Comparison of ENCODE assay signal across 19 cellular contexts in genomic region chr12:92528097-92528496, GRCh38.
DNase-seq lines count a peak whose midpoint lies in the region; ATAC-seq, FAIRE-seq and TF ChIP-seq lines count a peak whose summit lies in the region.
"Had no signal": no experiment of that assay in that cellular context is flagged by ENCODE, and none has a peak within 500 bp of the region (broad histone marks: within the 10 kb centered on the region; RNA-seq: fewer than 3 reads in every experiment).

No MANE protein-coding gene starts in this region.

- no peaks in the 10 kb centered on the region for H3K9me3 ChIP-seq in HepG2 (ENCODE audit: low read length)
- H3K9me3 ChIP-seq in right lobe of liver = no peaks in the 10 kb centered on the region
- H3K9me3 ChIP-seq in endodermal cell (ENCODE audit: control insufficient read depth, low read length) = no peaks in the 10 kb centered on the region
- no peaks in the 10 kb centered on the region for H3K9me3 ChIP-seq in upper lobe of right lung
- H3K9me3 ChIP-seq in esophagus squamous epithelium = no peaks in the 10 kb centered on the region
- H3K9me3 ChIP-seq: BE2C, HAP-1 had no signal

- H2AFZ ChIP-seq in HepG2 (ENCODE audit: low read length) = no peak overlapping the region

- in situ Hi-C loops in HepG2 (cut with HindIII; ENCODE audit: extremely low pct_ligation_motif_present, low pct_unique_long_range_greater_than_20kb) = no loop called here
- in situ Hi-C loops in GM13976 (cut with MboI; ENCODE audit: low sequenced_read_pairs, unreplicated experiment) = no loop called here

- H3K4me3 Mint-ChIP-seq in HFFc6 (no peak overlapping the region), endodermal cell (no peak overlapping the region)
- H3K4me3 Mint-ChIP-seq: CD4-positive, alpha-beta memory T cell had no signal

- CTCF ChIA-PET in HepG2 (lab: Yijun Ruan, JAX; ENCODE audit: low intra/inter-chr PET ratio, low total read pairs) = no interaction called here

- DNase-seq in HepG2 (ENCODE audit: low spot score) (no peak), right lobe of liver (no peak), HFFc6 (no peak), endodermal cell (no peak), upper lobe of right lung (no peak), esophagus squamous epithelium (lab: John Stamatoyannopoulos, UW) (no peak), GM13976 (ENCODE audit: low spot score) (no peak), activated T-cell treated with anti-CD3 and anti-CD28 coated beads for 4 hours (no peak)
- DNase-seq: BE2C; CD4-positive, alpha-beta memory T cell; DMS153; GF-D8; GOT3; IMR-90; KG1 had no signal

- H3K36me3 Mint-ChIP-seq in HFFc6 (ENCODE audit: low read depth) (no peaks in the 10 kb centered on the region), endodermal cell (ENCODE audit: low read depth) (no peaks in the 10 kb centered on the region)
- H3K36me3 Mint-ChIP-seq: CD4-positive, alpha-beta memory T cell had no signal

- peak; percentile 31; the same call in 1 of the 3 replicates for ATAC-seq in HepG2
- no peak for ATAC-seq in right lobe of liver
- ATAC-seq in upper lobe of right lung = no peak

- H3K9ac ChIP-seq in HepG2 (ENCODE audit: insufficient read depth, low read depth, low read length) (no peak overlapping the region), endodermal cell (ENCODE audit: extremely low read depth, low read length, poor library complexity, severe bottlenecking) (no peak overlapping the region)

- intact Hi-C loops in HepG2 (cut with micrococcal nuclease; ENCODE audit: unreplicated experiment) = no loop called here
- intact Hi-C loops in right lobe of liver (cut with DNase I) = no loop called here
- intact Hi-C loops in upper lobe of right lung (cut with DNase I) = no loop called here
- intact Hi-C loops in esophagus squamous epithelium (cut with DNase I) = no loop called here

- H3K4me1 ChIP-seq in HepG2 (ENCODE audit: insufficient read depth, low read length) = no peaks in the 10 kb centered on the region
- no peaks in the 10 kb centered on the region for H3K4me1 ChIP-seq in right lobe of liver
- no peaks in the 10 kb centered on the region for H3K4me1 ChIP-seq in endodermal cell (ENCODE audit: control insufficient read depth, insufficient read depth, low read length)
- no peaks in the 10 kb centered on the region for H3K4me1 ChIP-seq in upper lobe of right lung
- no peaks in the 10 kb centered on the region for H3K4me1 ChIP-seq in esophagus squamous epithelium
- H3K4me1 ChIP-seq: BE2C, HAP-1 had no signal

- no TSS peak for BruUV-seq in HepG2 (replicated peaks; lab: Mats Ljungman, UMichigan)

- H3K4me2 ChIP-seq in HepG2 (ENCODE audit: low read depth, low read length) = no peak overlapping the region

- POLR2A ChIA-PET in HepG2 (lab: Yijun Ruan, JAX) = no interaction called here

- TF ChIP-seq CTCF in HepG2 (CRISPR knock-in tag; IDR thresholded peaks at IDR 0.05) (no peak), right lobe of liver (IDR thresholded peaks at IDR 0.05) (no peak), HFFc6 (IDR thresholded peaks at IDR 0.05) (0 out of 2 replicates have a peak, but pooled peaks have one; percentile 8), endodermal cell (conservative IDR thresholded peaks at IDR 0.05) (peak; percentile 49), upper lobe of right lung (IDR thresholded peaks at IDR 0.05) (peak; percentile 9), esophagus squamous epithelium (IDR thresholded peaks at IDR 0.05) (no peak), GM13976 (IDR thresholded peaks at IDR 0.05; ENCODE audit: borderline replicate concordance, control extremely low read depth, extremely low read depth, insufficient read depth, missing control alignments) (no peak)

- no peak overlapping the region for H3K4me3 ChIP-seq in HepG2 (replicated peaks in 1 of 3; ENCODE audit: insufficient read depth in 1 of 3, low read depth in 2 of 3, low read length in 3 of 3)
- H3K4me3 ChIP-seq in right lobe of liver = no peak overlapping the region
- no peak overlapping the region for H3K4me3 ChIP-seq in endodermal cell (ENCODE audit: low read length)
- H3K4me3 ChIP-seq in upper lobe of right lung = no peak overlapping the region
- no peak overlapping the region for H3K4me3 ChIP-seq in esophagus squamous epithelium
- H3K4me3 ChIP-seq: HAP-1 had no signal

- no peaks in the 10 kb centered on the region for H4K20me1 ChIP-seq in HepG2 (ENCODE audit: insufficient read depth, low read length)

- H3K27me3 ChIP-seq in HepG2 (ENCODE audit: control insufficient read depth in 1 of 2, insufficient read depth in 2 of 2, low read length in 2 of 2) (no peaks in the 10 kb centered on the region; a peak in 1 of 5 replicates), right lobe of liver (no peaks in the 10 kb centered on the region), endodermal cell (ENCODE audit: control insufficient read depth, insufficient read depth, low read length, poor library complexity, severe bottlenecking) (no peaks in the 10 kb centered on the region), upper lobe of right lung (no peaks in the 10 kb centered on the region), esophagus squamous epithelium (no peaks in the 10 kb centered on the region)
- H3K27me3 ChIP-seq: BE2C had no signal

- no peak for FAIRE-seq in HepG2 (lab: Jason Lieb, UNC)
- FAIRE-seq: A204.1, GM18507 had no signal

- H3K27me3 Mint-ChIP-seq in HFFc6 (ENCODE audit: insufficient read depth) (no peaks in the 10 kb centered on the region; the same call in 1 of the 2 replicates), endodermal cell (ENCODE audit: insufficient read depth) (no peaks in the 10 kb centered on the region)
- H3K27me3 Mint-ChIP-seq: CD4-positive, alpha-beta memory T cell had no signal

- H3K27ac ChIP-seq in HepG2 (ENCODE audit: extremely low read length, insufficient read depth, low read length) = no peak overlapping the region
- H3K27ac ChIP-seq in right lobe of liver = no peak overlapping the region
- H3K27ac ChIP-seq in endodermal cell (ENCODE audit: low read depth, low read length) = no peak overlapping the region
- H3K27ac ChIP-seq in upper lobe of right lung = no peak overlapping the region
- H3K27ac ChIP-seq in esophagus squamous epithelium = no peak overlapping the region
- H3K27ac ChIP-seq: C4-2B had no signal

- H3K79me2 ChIP-seq in HepG2 (ENCODE audit: insufficient read depth, low read length) = no peaks in the 10 kb centered on the region

- H3K27ac Mint-ChIP-seq in HFFc6 (no peak overlapping the region), endodermal cell (no peak overlapping the region)
- H3K27ac Mint-ChIP-seq: CD4-positive, alpha-beta memory T cell had no signal

- H3K4me1 Mint-ChIP-seq in HFFc6 (ENCODE audit: low read depth) (no peaks in the 10 kb centered on the region), endodermal cell (no peaks in the 10 kb centered on the region)

- H3K9me3 Mint-ChIP-seq in HFFc6 (no peaks in the 10 kb centered on the region), endodermal cell (no peaks in the 10 kb centered on the region)

- H3K36me3 ChIP-seq in HepG2 (replicated peaks in 1 of 2; ENCODE audit: control insufficient read depth in 1 of 2, insufficient read depth in 2 of 2, low read length in 2 of 2) = no peaks in the 10 kb centered on the region
- no peaks in the 10 kb centered on the region for H3K36me3 ChIP-seq in right lobe of liver
- H3K36me3 ChIP-seq in endodermal cell (ENCODE audit: control insufficient read depth, insufficient read depth, low read length) = no peaks in the 10 kb centered on the region
- H3K36me3 ChIP-seq in upper lobe of right lung = no peaks in the 10 kb centered on the region
- H3K36me3 ChIP-seq in esophagus squamous epithelium = no peaks in the 10 kb centered on the region
- H3K36me3 ChIP-seq: BE2C, HAP-1 had no signal

- no peak for TF ChIP-seq POLR2A in HepG2 (IDR thresholded peaks at IDR 0.05; ENCODE audit: insufficient read depth in 1 of 2, low read depth in 2 of 2, low read length in 2 of 2)
- TF ChIP-seq POLR2A in right lobe of liver (IDR thresholded peaks at IDR 0.05) = no peak
- TF ChIP-seq POLR2A in esophagus squamous epithelium (IDR thresholded peaks at IDR 0.05) = no peak

- TF ChIP-seq RAD21 in HepG2 (CRISPR knock-in tag; IDR thresholded peaks at IDR 0.05) = no peak

- no peak for TF ChIP-seq EP300 in HepG2 (IDR thresholded peaks at IDR 0.05; ENCODE audit: low read depth in 2 of 2, low read length in 2 of 2)
- no peak for TF ChIP-seq EP300 in HepG2 (CRISPR knock-in tag; IDR thresholded peaks at IDR 0.05; ENCODE audit: borderline replicate concordance)

- 0% methylated on average over 2 of the region's 2 CpGs for WGBS in HepG2 (ENCODE audit: low lambda C conversion rate)
- 51% methylated on average over 2 of the region's 2 CpGs for WGBS in right lobe of liver (ENCODE audit: insufficient coverage, low coverage, low lambda C conversion rate, missing lambda C conversion rate)
- 84 to 100% methylated on average over 1 to 2 of the region's 2 CpGs for WGBS in endodermal cell (ENCODE audit: insufficient coverage in 1 of 2, insufficient read length in 1 of 2), 2 experiments
- 93 to 96% methylated on average over 2 of the region's 2 CpGs for WGBS in esophagus squamous epithelium, 2 donors

TF ChIP-seq in HepG2, 621 proteins besides CTCF, POLR2A, EP300 and RAD21 (continues in another document):
- TF ChIP-seq HOXA9 (CRISPR knock-in tag; IDR thresholded peaks at IDR 0.05; ENCODE audit: borderline replicate concordance) = no peak
- no peak for TF ChIP-seq E2F1 (CRISPR knock-in tag; IDR thresholded peaks at IDR 0.05)
- no peak for TF ChIP-seq IRF9 (CRISPR knock-in tag; IDR thresholded peaks at IDR 0.05; ENCODE audit: borderline replicate concordance)
- no peak for TF ChIP-seq AGO1 (IDR thresholded peaks at IDR 0.05; ENCODE audit: low read depth, low read length, poor library complexity, severe bottlenecking)
- no peak for TF ChIP-seq ZNF788 (CRISPR knock-in tag; IDR thresholded peaks at IDR 0.05; ENCODE audit: borderline replicate concordance)
- TF ChIP-seq HDAC2 (CRISPR knock-in tag; IDR thresholded peaks at IDR 0.05) = no peak
- TF ChIP-seq ATF1 (CRISPR knock-in tag; IDR thresholded peaks at IDR 0.05) = no peak

Comparison
In these comparisons a context has a peak if more than half of its experiments do, and no peak if none do; other contexts are left out.
1. CTCF ChIP-seq: peak in HFFc6 (single experiment), endodermal cell (single experiment) and upper lobe of right lung (single experiment); none in HepG2 (single experiment), right lobe of liver (0 of 4), esophagus squamous epithelium (0 of 6) and GM13976 (single experiment).